In the genomic region with DNA sequence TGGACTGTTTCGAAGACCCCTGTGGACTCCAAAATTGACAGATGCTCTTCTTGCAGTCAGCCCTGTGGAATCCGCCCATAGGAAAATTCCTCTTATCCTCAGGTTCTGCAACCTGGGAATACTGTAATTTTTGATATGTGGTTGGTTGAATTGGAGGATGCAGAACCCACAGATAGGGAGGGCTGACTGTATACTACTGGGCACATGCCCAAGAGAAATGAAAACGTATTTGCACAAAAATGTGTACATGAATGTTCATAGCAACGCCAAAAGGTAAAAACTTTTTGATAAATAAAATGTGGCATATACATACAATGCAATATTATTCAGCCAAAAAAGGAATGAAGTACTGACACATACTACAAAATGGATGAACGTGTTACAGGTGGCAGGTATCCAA, we compare ENCODE assay signal across 29 cellular contexts.
"Had no signal": no experiment of that assay in that cellular context is flagged by ENCODE, and none has a peak within 500 bp of the region (broad histone marks: within the 10 kb centered on the region; RNA-seq: fewer than 3 reads in every experiment).

No MANE protein-coding gene starts in this region.

- H3K36me3 ChIP-seq: pancreas, prostate gland had no signal

- H3K27me3 ChIP-seq: cardiac muscle cell, dorsolateral prefrontal cortex, pancreas, suprapubic skin, tibial artery had no signal

- H3K4me3 Mint-ChIP-seq: activated CD4-positive, alpha-beta memory T cell treated with anti-CD3 and anti-CD28 coated beads for 36 hours; activated naive CD8-positive, alpha-beta T cell; effector memory CD8-positive, alpha-beta T cell; stimulated activated memory B cell treated with anti-CD40 and anti-IgM and Interleukin-4, amounts not matched to agents 10 μg/mL and 1 μg/mL and 100 μg/mL, for 72 hours; stimulated activated naive CD8-positive, alpha-beta T cell treated with anti-CD3 and anti-CD28 coated beads, Interleukin-15, amount 100 ng/mL, for 72 hours had no signal

- H3K27ac ChIP-seq: cardiac muscle cell, coronary artery, dorsolateral prefrontal cortex, lower lobe of right lung, pancreas, prostate gland, suprapubic skin had no signal

- H3K4me3 ChIP-seq: cardiac muscle cell, coronary artery, dorsolateral prefrontal cortex, lower lobe of right lung, pancreas, prostate gland, suprapubic skin, tibial artery had no signal

- H3K27me3 Mint-ChIP-seq: activated CD4-positive, alpha-beta memory T cell treated with anti-CD3 and anti-CD28 coated beads for 36 hours; activated naive CD8-positive, alpha-beta T cell; activated T-helper 17 cell treated with anti-CD3 and anti-CD28 coated beads, Interleukin-2, amount 50 U/mL, for 72 hours; effector memory CD8-positive, alpha-beta T cell; stimulated activated memory B cell treated with anti-CD40 and anti-IgM and Interleukin-4, amounts not matched to agents 10 μg/mL and 1 μg/mL and 100 μg/mL, for 72 hours; stimulated activated naive CD8-positive, alpha-beta T cell treated with anti-CD3 and anti-CD28 coated beads, Interleukin-15, amount 100 ng/mL, for 72 hours had no signal

- H3K27ac Mint-ChIP-seq: activated CD4-positive, alpha-beta memory T cell treated with anti-CD3 and anti-CD28 coated beads for 36 hours; activated CD4-positive, alpha-beta T cell treated with anti-CD3 and anti-CD28 coated beads, Interleukin-2, amount 10 ng/mL, durations not matched to agents 24 days and 14 days; activated naive CD8-positive, alpha-beta T cell; activated T-helper 17 cell treated with anti-CD3 and anti-CD28 coated beads, Interleukin-2, amount 50 U/mL, for 72 hours; effector memory CD8-positive, alpha-beta T cell; stimulated activated memory B cell treated with anti-CD40 and anti-IgM and Interleukin-4, amounts not matched to agents 10 μg/mL and 1 μg/mL and 100 μg/mL, for 72 hours; stimulated activated naive CD8-positive, alpha-beta T cell treated with anti-CD3 and anti-CD28 coated beads, Interleukin-15, amount 100 ng/mL, for 72 hours had no signal

- H3K9me3 Mint-ChIP-seq: activated CD4-positive, alpha-beta memory T cell treated with anti-CD3 and anti-CD28 coated beads for 36 hours; activated CD4-positive, alpha-beta T cell treated with anti-CD3 and anti-CD28 coated beads, Interleukin-2, amount 10 ng/mL, durations not matched to agents 24 days and 14 days; activated T-helper 17 cell treated with anti-CD3 and anti-CD28 coated beads, Interleukin-2, amount 50 U/mL, for 72 hours; effector memory CD8-positive, alpha-beta T cell; naive thymus-derived CD8-positive, alpha-beta T cell; stimulated activated memory B cell treated with anti-CD40 and anti-IgM and Interleukin-4, amounts not matched to agents 10 μg/mL and 1 μg/mL and 100 μg/mL, for 72 hours; stimulated activated naive CD8-positive, alpha-beta T cell treated with anti-CD3 and anti-CD28 coated beads, Interleukin-15, amount 100 ng/mL, for 72 hours had no signal

- DNase-seq: activated CD4-positive, alpha-beta memory T cell treated with anti-CD3 and anti-CD28 coated beads for 36 hours; activated CD4-positive, alpha-beta T cell treated with anti-CD3 and anti-CD28 coated beads, Interleukin-2, amount 10 ng/mL, durations not matched to agents 24 days and 14 days; activated CD4-positive, CD25-positive, alpha-beta regulatory T cell treated with anti-CD3 and anti-CD28 coated beads, Interleukin-2, amount 50 U/mL, for 72 hours; activated CD8-positive, alpha-beta memory T cell treated with anti-CD3 and anti-CD28 coated beads, Interleukin-2, amount 50 U/mL, for 4 hours; activated naive CD4-positive, alpha-beta T cell; activated T-cell treated with anti-CD3 and anti-CD28 coated beads, Interleukin-2, amount 50 U/mL, for 1 hour; anterior cingulate cortex; cerebellar nuclear complex; dorsolateral prefrontal cortex; effector memory CD8-positive, alpha-beta T cell; foreskin melanocyte; lower lobe of right lung; mesenchymal stem cell; naive thymus-derived CD8-positive, alpha-beta T cell; pancreas; retina; stimulated activated CD4-positive, alpha-beta T cell treated with anti-CD3 and anti-CD28 coated beads, Interleukin-4, amount 100 ng/mL, for 24 hours; stimulated activated naive CD8-positive, alpha-beta T cell treated with anti-CD3 and anti-CD28 coated beads, Interleukin-15, amount 100 ng/mL, for 72 hours; T-helper 2 cell; tibial artery had no signal

- ATAC-seq: activated T-helper 17 cell treated with anti-CD3 and anti-CD28 coated beads, Interleukin-2, amount 50 U/mL, for 72 hours; effector memory CD8-positive, alpha-beta T cell; left lobe of liver; lower lobe of right lung; naive thymus-derived CD8-positive, alpha-beta T cell; pancreas; sciatic nerve; stimulated activated memory B cell treated with anti-CD40 and anti-IgM and Interleukin-4, amounts not matched to agents 10 μg/mL and 1 μg/mL and 100 μg/mL, for 72 hours; stimulated activated naive CD8-positive, alpha-beta T cell treated with anti-CD3 and anti-CD28 coated beads, Interleukin-15, amount 100 ng/mL, for 72 hours had no signal
